ENCODE assay signal across 14 cellular contexts in genomic region chr6:126664271-126664670, GRCh38.
"Had no signal": no experiment of that assay in that cellular context is flagged by ENCODE, and none has a peak within 500 bp of the region (broad histone marks: within the 10 kb centered on the region; RNA-seq: fewer than 3 reads in every experiment).

No MANE protein-coding gene starts in this region.

- H3K9me3 Mint-ChIP-seq: activated naive CD4-positive, alpha-beta T cell treated with anti-CD3 and anti-CD28 coated beads, Interleukin-2, amount 10 ng/mL, durations not matched to agents 7 days and 5 days; activated T-helper 2 cell treated with anti-CD3 and anti-CD28 coated beads, Interferon-gamma antibody, Interleukin-2, Interleukin-4, amounts not matched to agents 10 μg/mL and 5 μg/mL and 100 μg/mL, durations not matched to agents 14 hours and 24 hours and 36 hours; T-cell had no signal

- H3K27me3 ChIP-seq: dorsolateral prefrontal cortex, transverse colon had no signal

- H3K27ac Mint-ChIP-seq: activated naive CD4-positive, alpha-beta T cell treated with anti-CD3 and anti-CD28 coated beads, Interleukin-2, amount 10 ng/mL, durations not matched to agents 7 days and 5 days; activated T-helper 2 cell treated with anti-CD3 and anti-CD28 coated beads, Interferon-gamma antibody, Interleukin-2, Interleukin-4, amounts not matched to agents 10 μg/mL and 5 μg/mL and 100 μg/mL, durations not matched to agents 14 hours and 24 hours and 36 hours; endodermal cell; immature natural killer cell; stimulated activated naive B cell treated with anti-CD40 and anti-IgM and Interleukin-4, amounts not matched to agents 10 μg/mL and 1 μg/mL and 100 μg/mL, for 72 hours; T-cell had no signal

- H3K4me3 ChIP-seq: dorsolateral prefrontal cortex, transverse colon had no signal

- H3K36me3 ChIP-seq: transverse colon had no signal

- DNase-seq: activated CD4-positive, alpha-beta T cell treated with anti-CD3 and anti-CD28 coated beads, Interleukin-2, amount 50 U/mL, for 48 hours; activated naive CD4-positive, alpha-beta T cell treated with anti-CD3 and anti-CD28 coated beads, Interleukin-2, amount 10 ng/mL, durations not matched to agents 7 days and 5 days; activated T-cell treated with anti-CD3 and anti-CD28 coated beads, Interleukin-2, amount 50 U/mL, for 1 hour; dorsolateral prefrontal cortex; endodermal cell; foreskin keratinocyte; immature natural killer cell; stimulated activated CD4-positive, alpha-beta T cell treated with anti-CD3 and anti-CD28 coated beads, Interleukin-2, amount 100 ng/mL, for 48 hours; stimulated activated naive B cell treated with anti-CD40 and anti-IgM and Interleukin-4, amounts not matched to agents 10 μg/mL and 1 μg/mL and 100 μg/mL, for 72 hours; T-cell; T1000; transverse colon had no signal

- H3K27me3 Mint-ChIP-seq: activated naive CD4-positive, alpha-beta T cell treated with anti-CD3 and anti-CD28 coated beads, Interleukin-2, amount 10 ng/mL, durations not matched to agents 7 days and 5 days; stimulated activated naive B cell treated with anti-CD40 and anti-IgM and Interleukin-4, amounts not matched to agents 10 μg/mL and 1 μg/mL and 100 μg/mL, for 72 hours; T-cell had no signal

- H3K9me3 ChIP-seq: transverse colon had no signal

- H3K36me3 Mint-ChIP-seq: activated naive CD4-positive, alpha-beta T cell treated with anti-CD3 and anti-CD28 coated beads, Interleukin-2, amount 10 ng/mL, durations not matched to agents 7 days and 5 days; immature natural killer cell; stimulated activated naive B cell treated with anti-CD40 and anti-IgM and Interleukin-4, amounts not matched to agents 10 μg/mL and 1 μg/mL and 100 μg/mL, for 72 hours; T-cell had no signal

- H3K4me1 ChIP-seq: foreskin keratinocyte had no signal

- ATAC-seq: activated CD4-positive, CD25-positive, alpha-beta regulatory T cell treated with anti-CD3 and anti-CD28 coated beads, Interleukin-2, amount 50 U/mL, for 24 hours; foreskin keratinocyte; stimulated activated naive B cell treated with anti-CD40 and anti-IgM and Interleukin-4, amounts not matched to agents 10 μg/mL and 1 μg/mL and 100 μg/mL, for 72 hours; T-cell had no signal

- H3K4me3 Mint-ChIP-seq: activated naive CD4-positive, alpha-beta T cell treated with anti-CD3 and anti-CD28 coated beads, Interleukin-2, amount 10 ng/mL, durations not matched to agents 7 days and 5 days; endodermal cell; immature natural killer cell; stimulated activated naive B cell treated with anti-CD40 and anti-IgM and Interleukin-4, amounts not matched to agents 10 μg/mL and 1 μg/mL and 100 μg/mL, for 72 hours; T-cell had no signal

- H3K4me1 Mint-ChIP-seq: activated naive CD4-positive, alpha-beta T cell treated with anti-CD3 and anti-CD28 coated beads, Interleukin-2, amount 10 ng/mL, durations not matched to agents 7 days and 5 days; endodermal cell; immature natural killer cell; stimulated activated naive B cell treated with anti-CD40 and anti-IgM and Interleukin-4, amounts not matched to agents 10 μg/mL and 1 μg/mL and 100 μg/mL, for 72 hours; T-cell had no signal

- H3K27ac ChIP-seq: dorsolateral prefrontal cortex, foreskin keratinocyte had no signal
